In genomic region chr4:94344457-94344856, GRCh38 we compare ENCODE assay signal across 19 cellular contexts. TPM values are rescaled to one million over a fixed set of nuclear protein-coding genes. Genes with fewer than 3 reads are reported as not detected.
"Had no signal": no experiment of that assay in that cellular context is flagged by ENCODE, and none has a peak within 500 bp of the region (broad histone marks: within the 10 kb centered on the region; RNA-seq: fewer than 3 reads in every experiment).

No MANE protein-coding gene starts in this region.

- H3K36me3 ChIP-seq: heart left ventricle, ovary, right atrium auricular region, tibial artery, upper lobe of left lung, uterus had no signal

- ATAC-seq: esophagus mucosa; mucosa of descending colon; naive thymus-derived CD8-positive, alpha-beta T cell had no signal

- H3K27me3 ChIP-seq: heart left ventricle, ovary, right atrium auricular region, tibial artery, upper lobe of left lung, uterus had no signal

- H3K9me3 ChIP-seq: heart left ventricle, mucosa of descending colon, ovary, right atrium auricular region, tibial artery, upper lobe of left lung, uterus had no signal

- H3K36me3 Mint-ChIP-seq: naive thymus-derived CD8-positive, alpha-beta T cell had no signal

- H3K27ac ChIP-seq: ovary, right atrium auricular region, tibial artery, upper lobe of left lung, uterus had no signal

- H3K4me1 ChIP-seq: right atrium auricular region, tibial artery, upper lobe of left lung, uterus had no signal

- H3K9me3 Mint-ChIP-seq: naive thymus-derived CD8-positive, alpha-beta T cell; stimulated activated naive CD8-positive, alpha-beta T cell treated with anti-CD3 and anti-CD28 coated beads, Interleukin-15, Interleukin-2, amounts not matched to agents 100 ng/mL and 50 ng/mL, for 24 hours had no signal

- H3K27me3 Mint-ChIP-seq: naive thymus-derived CD8-positive, alpha-beta T cell; stimulated activated naive CD8-positive, alpha-beta T cell treated with anti-CD3 and anti-CD28 coated beads, Interleukin-15, Interleukin-2, amounts not matched to agents 100 ng/mL and 50 ng/mL, for 24 hours had no signal

- H3K4me3 ChIP-seq: heart left ventricle, mucosa of descending colon, ovary, right atrium auricular region, tibial artery, upper lobe of left lung, uterus had no signal

- H3K4me3 Mint-ChIP-seq: naive thymus-derived CD8-positive, alpha-beta T cell; stimulated activated naive CD8-positive, alpha-beta T cell treated with anti-CD3 and anti-CD28 coated beads, Interleukin-15, Interleukin-2, amounts not matched to agents 100 ng/mL and 50 ng/mL, for 24 hours had no signal

- DNase-seq: cortex of kidney; effector memory CD4-positive, alpha-beta T cell; heart left ventricle; hippocampal formation; mammary epithelial cell; mucosa of descending colon; naive thymus-derived CD8-positive, alpha-beta T cell; ovary; small intestine; stimulated activated CD4-positive, alpha-beta T cell treated with anti-CD3 and anti-CD28 coated beads, Interleukin-12 subunit alpha, Interleukin-12 subunit beta, amount 100 ng/mL, for 4 hours; tibial artery; uterus had no signal

- H3K27ac Mint-ChIP-seq: naive thymus-derived CD8-positive, alpha-beta T cell; stimulated activated naive CD8-positive, alpha-beta T cell treated with anti-CD3 and anti-CD28 coated beads, Interleukin-15, Interleukin-2, amounts not matched to agents 100 ng/mL and 50 ng/mL, for 24 hours had no signal

RNA-seq across cellular contexts. Expression of gene HPGDS, which starts 1.8 kb away (rescaled TPM):
- total RNA-seq: esophagus mucosa; fibroblast of lung; glomerular endothelial cell; kidney epithelial cell; mammary epithelial cell; naive thymus-derived CD8-positive, alpha-beta T cell had no signal
